Comparison of ENCODE assay signal across 17 cellular contexts in genomic region chr16:11101283-11101682, GRCh38.
DNase-seq lines count a peak whose midpoint lies in the region; TF ChIP-seq lines count a peak whose summit lies in the region.
"Had no signal": no experiment of that assay in that cellular context is flagged by ENCODE, and none has a peak within 500 bp of the region (broad histone marks: within the 10 kb centered on the region; RNA-seq: fewer than 3 reads in every experiment).

No MANE protein-coding gene starts in this region.

- no peaks in the 10 kb centered on the region for H4K20me1 ChIP-seq in OCI-LY3 (ENCODE audit: insufficient read depth, low read length)

- WGBS in esophagus squamous epithelium, 2 donors, result 95 to 98% methylated on average over 6 of the region's 6 CpGs
- WGBS in sigmoid colon, 2 donors, result 85 to 90% methylated on average over 6 of the region's 6 CpGs

- no peaks in the 10 kb centered on the region for H3K9me3 Mint-ChIP-seq in T-helper 2 cell treated with Interferon-gamma antibody and Interleukin-4, amounts not matched to agents 5 μg/mL and 100 μg/mL, for 36 hours
- H3K9me3 Mint-ChIP-seq: CD4-positive, alpha-beta T cell; endodermal cell; stimulated activated naive CD8-positive, alpha-beta T cell treated with anti-CD3 and anti-CD28 coated beads, Interleukin-15, amount 100 ng/mL, for 72 hours had no signal

- no peaks in the 10 kb centered on the region for H3K79me2 ChIP-seq in OCI-LY3 (ENCODE audit: low read length)

- no peak overlapping the region for H3K9ac ChIP-seq in OCI-LY3 (ENCODE audit: low read length)

- H3K36me3 ChIP-seq in OCI-LY3 (replicated peaks; ENCODE audit: low read depth, low read length) (no peaks in the 10 kb centered on the region), esophagus squamous epithelium (peaks cover 0 to 28% (median 0%) of the 10 kb centered on the region in 3 donors), sigmoid colon (no peaks in the 10 kb centered on the region)

- no peaks in the 10 kb centered on the region for H3K9me3 ChIP-seq in OCI-LY3 (ENCODE audit: insufficient read depth, low read length)
- no peaks in the 10 kb centered on the region for H3K9me3 ChIP-seq in esophagus squamous epithelium
- no peaks in the 10 kb centered on the region for H3K9me3 ChIP-seq in sigmoid colon
- H3K9me3 ChIP-seq: body of pancreas had no signal

- peak overlapping the region; percentile 95 for H3K27ac Mint-ChIP-seq in T-helper 2 cell treated with Interferon-gamma antibody and Interleukin-4, amounts not matched to agents 5 μg/mL and 100 μg/mL, for 36 hours
- H3K27ac Mint-ChIP-seq: CD4-positive, alpha-beta T cell; endodermal cell had no signal

- peaks cover 84% of the 10 kb centered on the region for H3K4me1 Mint-ChIP-seq in T-helper 2 cell treated with Interferon-gamma antibody and Interleukin-4, amounts not matched to agents 5 μg/mL and 100 μg/mL, for 36 hours (ENCODE audit: low read depth)

- H3K27me3 Mint-ChIP-seq in T-helper 2 cell treated with Interferon-gamma antibody and Interleukin-4, amounts not matched to agents 5 μg/mL and 100 μg/mL, for 36 hours (ENCODE audit: low read depth), result no peaks in the 10 kb centered on the region
- H3K27me3 Mint-ChIP-seq: CD4-positive, alpha-beta T cell; stimulated activated naive CD8-positive, alpha-beta T cell treated with anti-CD3 and anti-CD28 coated beads, Interleukin-15, amount 100 ng/mL, for 72 hours had no signal

- 0 out of 2 replicates have a peak overlapping the region, but pooled peaks have one; percentile 64 for H3K27ac ChIP-seq in OCI-LY3 (ENCODE audit: low read length)
- H3K27ac ChIP-seq in esophagus squamous epithelium, result peak overlapping the region in 3 of 4 donors; percentile 62 to 84 (median 67)
- peak overlapping the region; percentile 76 to 81 (median 80) for H3K27ac ChIP-seq in sigmoid colon

- TF ChIP-seq POLR2A in esophagus squamous epithelium (IDR thresholded peaks at IDR 0.05) (no peak), sigmoid colon (IDR thresholded peaks at IDR 0.05) (no peak)

- peaks cover 17% of the 10 kb centered on the region for H3K36me3 Mint-ChIP-seq in T-helper 2 cell treated with Interferon-gamma antibody and Interleukin-4, amounts not matched to agents 5 μg/mL and 100 μg/mL, for 36 hours (ENCODE audit: low read depth)

- peak overlapping the region; percentile 39 for H3K4me3 Mint-ChIP-seq in T-helper 2 cell treated with Interferon-gamma antibody and Interleukin-4, amounts not matched to agents 5 μg/mL and 100 μg/mL, for 36 hours
- H3K4me3 Mint-ChIP-seq: CD4-positive, alpha-beta T cell; endodermal cell; stimulated activated naive CD8-positive, alpha-beta T cell treated with anti-CD3 and anti-CD28 coated beads, Interleukin-15, amount 100 ng/mL, for 72 hours had no signal

- no peak overlapping the region for H2AFZ ChIP-seq in OCI-LY3 (ENCODE audit: low read depth, low read length)

- TF ChIP-seq CTCF in OCI-LY3 (IDR thresholded peaks at IDR 0.05; ENCODE audit: low read depth, low read length), result no peak
- no peak for TF ChIP-seq CTCF in esophagus squamous epithelium (IDR thresholded peaks at IDR 0.05)
- TF ChIP-seq CTCF in sigmoid colon (IDR thresholded peaks at IDR 0.05), result no peak

- H3K4me1 ChIP-seq in OCI-LY3 (ENCODE audit: low read length), result peaks cover 65% of the 10 kb centered on the region
- H3K4me1 ChIP-seq in esophagus squamous epithelium, result peaks cover 0 to 59% (median 33%) of the 10 kb centered on the region in 3 donors
- H3K4me1 ChIP-seq in sigmoid colon, result peaks cover 0 to 54% (median 51%) of the 10 kb centered on the region in 4 donors

- H3K4me3 ChIP-seq in OCI-LY3 (ENCODE audit: low read length) (no peak overlapping the region), esophagus squamous epithelium (no peak overlapping the region), sigmoid colon (no peak overlapping the region)
- H3K4me3 ChIP-seq: body of pancreas had no signal

- H3K4me2 ChIP-seq in OCI-LY3 (ENCODE audit: low read length), result no peak overlapping the region

- no peaks in the 10 kb centered on the region for H3K27me3 ChIP-seq in OCI-LY3 (ENCODE audit: low read depth, low read length)
- H3K27me3 ChIP-seq in esophagus squamous epithelium, result no peaks in the 10 kb centered on the region
- H3K27me3 ChIP-seq in sigmoid colon, result no peaks in the 10 kb centered on the region
- H3K27me3 ChIP-seq: body of pancreas had no signal

- no peak for TF ChIP-seq EP300 in sigmoid colon (IDR thresholded peaks at IDR 0.05)

- DNase-seq in T-helper 2 cell treated with Interferon-gamma antibody and Interleukin-4, amounts not matched to agents 5 μg/mL and 100 μg/mL, for 36 hours (ENCODE audit: low spot score), result no peak
- no peak for DNase-seq in T-helper 2 cell
- no peak for DNase-seq in esophagus squamous epithelium (lab: John Stamatoyannopoulos, UW)
- DNase-seq in sigmoid colon, result no peak
- DNase-seq in iPS-NIHi7 (ENCODE audit: extremely low spot score), result no peak
- no peak for DNase-seq in middle frontal gyrus (ENCODE audit: extremely low spot score, low spot score)
- no peak for DNase-seq in T-helper 9 cell
- DNase-seq: 8988T; activated CD4-positive, CD25-positive, alpha-beta regulatory T cell treated with anti-CD3 and anti-CD28 coated beads, Interleukin-2, amount 50 U/mL, for 72 hours; activated effector memory CD4-positive, alpha-beta T cell treated with anti-CD3 and anti-CD28 coated beads, Interleukin-2, amount 50 U/mL, for 16 hours; CD4-positive, alpha-beta T cell; endodermal cell; NCI-H345; retina; stimulated activated naive CD8-positive, alpha-beta T cell treated with anti-CD3 and anti-CD28 coated beads, Interleukin-15, amount 100 ng/mL, for 72 hours had no signal

- intact Hi-C loops in esophagus squamous epithelium (cut with DNase I), result no loop called here
- intact Hi-C loops in sigmoid colon (cut with DNase I), result no loop called here
